34 cellular contexts compared by ENCODE assay signal in genomic region chrX:30930143-30930542, GRCh38.
"Had no signal": no experiment of that assay in that cellular context is flagged by ENCODE, and none has a peak within 500 bp of the region (broad histone marks: within the 10 kb centered on the region; RNA-seq: fewer than 3 reads in every experiment).

No MANE protein-coding gene starts in this region.

- H3K4me2 ChIP-seq: KMS-11 had no signal

- DNase-seq: Karpas-422, Kasumi-1, MG63, MM.1S, MV-4-11, NCI-H1048, NCI-H1092, NCI-H1092 treated with DMSO at 0.1 percent for 48 hours, NCI-H1105, NCI-H1105 treated with DMSO at 0.1 percent for 48 hours, NCI-H1417, NCI-H1417 treated with DMSO at 0.1 percent for 48 hours, NCI-H1436, NCI-H1436 treated with DMSO at 0.1 percent for 48 hours, NCI-H146, NCI-H1694, NCI-H1694 treated with DMSO at 0.1 percent for 48 hours, NCI-H187, NCI-H187 treated with DMSO at 0.1 percent for 48 hours, NCI-H1930, NCI-H2029, NCI-H2029 treated with DMSO at 0.1 percent for 48 hours, NCI-H2081, NCI-H2081 treated with DMSO at 0.1 percent for 48 hours, NCI-H2171, NCI-H2171 treated with DMSO at 0.1 percent for 48 hours, NCI-H2227 treated with DMSO at 0.1 percent for 48 hours, NCI-H226, NCI-H345, NCI-H446, NCI-H446 treated with DMSO at 0.1 percent for 48 hours, NCI-H510A, NCI-H510A treated with DMSO at 0.1 percent for 48 hours had no signal

- H3K36me3 ChIP-seq: MG63 had no signal

- H3K27ac ChIP-seq: KMS-11 had no signal

- H3K4me3 ChIP-seq: MG63 had no signal

- H3K9me3 ChIP-seq: MG63 had no signal

- H3K27me3 ChIP-seq: MG63 had no signal

- H3K9ac ChIP-seq: KMS-11 had no signal
